In genomic region chr2:15458277-15458676, GRCh38 we compare ENCODE assay signal across 23 cellular contexts.
"Had no signal": no experiment of that assay in that cellular context is flagged by ENCODE, and none has a peak within 500 bp of the region (broad histone marks: within the 10 kb centered on the region; RNA-seq: fewer than 3 reads in every experiment).

No MANE protein-coding gene starts in this region.

- DNase-seq: dermis blood vessel endothelial cell; dorsolateral prefrontal cortex; effector CD4-positive, alpha-beta T cell; effector memory CD4-positive, alpha-beta T cell; foreskin keratinocyte; heart left ventricle; hypothalamus; left cardiac atrium; left lung; left ventricle myocardium superior; lower lobe of right lung; mesenchymal stem cell; midbrain; naive thymus-derived CD4-positive, alpha-beta T cell had no signal

- H3K9me3 ChIP-seq: esophagus muscularis mucosa, gastroesophageal sphincter, heart left ventricle, left lung, lower lobe of right lung had no signal

- H2AFZ ChIP-seq: hepatocyte had no signal

- H3K27ac Mint-ChIP-seq: naive thymus-derived CD4-positive, alpha-beta T cell had no signal

- H3K9me3 Mint-ChIP-seq: naive thymus-derived CD4-positive, alpha-beta T cell had no signal

- H3K4me3 ChIP-seq: coronary artery, dorsolateral prefrontal cortex, esophagus muscularis mucosa, gastroesophageal sphincter, heart left ventricle, hepatocyte, left lung, lower lobe of right lung had no signal

- FAIRE-seq: colon, endothelial cell of umbilical vein, frontal cortex, islet of Langerhans, keratinocyte had no signal

- H3K79me2 ChIP-seq: hepatocyte had no signal

- H3K27me3 ChIP-seq: dorsolateral prefrontal cortex, esophagus muscularis mucosa, foreskin keratinocyte, gastroesophageal sphincter, heart left ventricle, hepatocyte, left lung had no signal

- H3K4me3 Mint-ChIP-seq: naive thymus-derived CD4-positive, alpha-beta T cell had no signal

- ATAC-seq: foreskin keratinocyte; gastroesophageal sphincter; heart left ventricle; left cardiac atrium; left lung; left ventricle myocardium superior; lower lobe of right lung; naive thymus-derived CD4-positive, alpha-beta T cell had no signal

- H3K4me2 ChIP-seq: hepatocyte had no signal

- H3K27me3 Mint-ChIP-seq: naive thymus-derived CD4-positive, alpha-beta T cell had no signal

- H3K4me1 ChIP-seq: foreskin keratinocyte, left lung, lower lobe of right lung had no signal

- H3K27ac ChIP-seq: coronary artery, dorsolateral prefrontal cortex, esophagus muscularis mucosa, foreskin keratinocyte, gastroesophageal sphincter, heart left ventricle, hepatocyte, left lung, lower lobe of right lung had no signal

- H3K4me1 Mint-ChIP-seq: naive thymus-derived CD4-positive, alpha-beta T cell had no signal
